Comparison of ENCODE assay signal across 8 cellular contexts in the genomic region with DNA sequence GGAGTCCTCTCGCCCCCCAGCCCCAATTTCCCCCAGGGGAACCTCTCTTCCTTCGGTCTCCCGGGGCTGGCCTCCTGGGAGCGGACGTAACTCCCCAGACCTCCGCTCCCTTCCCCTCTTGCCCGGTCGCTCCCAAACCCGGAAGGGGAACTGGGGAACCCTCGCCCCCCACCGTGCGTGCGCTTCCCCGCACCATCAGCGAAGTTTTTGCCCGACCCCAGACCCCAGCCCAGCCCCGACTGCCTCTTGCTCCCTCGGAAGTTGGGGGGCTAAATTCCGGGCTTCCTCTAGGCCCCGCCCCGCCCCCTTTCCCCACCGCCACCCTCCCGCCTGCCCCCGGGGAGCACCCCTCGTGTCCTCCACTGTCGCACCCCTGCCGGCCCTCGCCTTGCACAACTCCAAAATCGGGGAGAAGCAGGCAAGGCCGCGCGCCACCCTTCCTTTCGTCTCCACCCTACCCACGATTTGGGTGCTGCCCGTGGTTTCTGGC. TPM values are rescaled to one million over a fixed set of nuclear protein-coding genes. Genes with fewer than 3 reads are reported as not detected.
DNase-seq lines count a peak whose midpoint lies in the region; ATAC-seq and TF ChIP-seq lines count a peak whose summit lies in the region.

No MANE protein-coding gene starts in this region.

- peaks cover 18% of the 10 kb centered on the region for H3K4me1 Mint-ChIP-seq in activated CD8-positive, alpha-beta memory T cell treated with anti-CD3 and anti-CD28 coated beads, Interleukin-2, amount 10 ng/mL, durations not matched to agents 7 days and 5 days
- peaks cover 17% of the 10 kb centered on the region for H3K4me1 Mint-ChIP-seq in nephron progenitor cell

- CTCF ChIA-PET in activated CD8-positive, alpha-beta memory T cell treated with anti-CD3 and anti-CD28 coated beads, Interleukin-2, amount 10 ng/mL, durations not matched to agents 7 days and 5 days (lab: Charles Lee) = interaction anchor here (1.0 to 11.5 kb wide), 4 partner anchors 18 to 69 kb away, joined by 3 to 91 read pairs (median 4); a partner anchor contains a TSS

- peak overlapping the region; percentile 93 for H3K4me3 Mint-ChIP-seq in activated CD8-positive, alpha-beta memory T cell treated with anti-CD3 and anti-CD28 coated beads, Interleukin-2, amount 10 ng/mL, durations not matched to agents 7 days and 5 days
- peak overlapping the region; percentile 92 for H3K4me3 Mint-ChIP-seq in nephron progenitor cell

- TF ChIP-seq CTCF in esophagus squamous epithelium (IDR thresholded peaks at IDR 0.05) = no peak
- TF ChIP-seq CTCF in nephron progenitor cell (IDR thresholded peaks at IDR 0.05) = no peak

- H3K27ac ChIP-seq in esophagus squamous epithelium = peak overlapping the region; percentile 96 to 100 (median 99)

- intact Hi-C loops in esophagus squamous epithelium (cut with DNase I) = no loop called here

- peak; percentile 55 for DNase-seq in NCI-H146 (lab: John Stamatoyannopoulos, UW)
- no peak for DNase-seq in NCI-H146 treated with DMSO at 0.1 percent for 48 hours (lab: John Stamatoyannopoulos, UW; ENCODE audit: unreplicated experiment)
- peak; percentile 51 for DNase-seq in KBM-7
- peak; percentile 67 for DNase-seq in activated CD8-positive, alpha-beta memory T cell treated with anti-CD3 and anti-CD28 coated beads, Interleukin-2, amount 10 ng/mL, durations not matched to agents 7 days and 5 days
- DNase-seq in esophagus squamous epithelium (lab: John Stamatoyannopoulos, UW) = no peak
- peak; percentile 46 for DNase-seq in nephron progenitor cell
- no peak for DNase-seq in HuH-7.5 (ENCODE audit: low spot score)

- peaks cover 20 to 29% (median 26%) of the 10 kb centered on the region in 3 donors for H3K36me3 ChIP-seq in esophagus squamous epithelium

- in situ Hi-C loops in KBM-7 (cut with MboI; ENCODE audit: low pct_unique_long_range_greater_than_20kb, low sequenced_read_pairs) = no loop called here

- H3K9me3 ChIP-seq in esophagus squamous epithelium = no peaks in the 10 kb centered on the region

- peak overlapping the region; percentile 89 for H3K27ac Mint-ChIP-seq in activated CD8-positive, alpha-beta memory T cell treated with anti-CD3 and anti-CD28 coated beads, Interleukin-2, amount 10 ng/mL, durations not matched to agents 7 days and 5 days
- peak overlapping the region; percentile 59 for H3K27ac Mint-ChIP-seq in nephron progenitor cell

- no peaks in the 10 kb centered on the region for H3K9me3 Mint-ChIP-seq in activated CD8-positive, alpha-beta memory T cell treated with anti-CD3 and anti-CD28 coated beads, Interleukin-2, amount 10 ng/mL, durations not matched to agents 7 days and 5 days (ENCODE audit: low read depth)
- no peaks in the 10 kb centered on the region for H3K9me3 Mint-ChIP-seq in nephron progenitor cell

- H3K27me3 Mint-ChIP-seq in activated CD8-positive, alpha-beta memory T cell treated with anti-CD3 and anti-CD28 coated beads, Interleukin-2, amount 10 ng/mL, durations not matched to agents 7 days and 5 days = peaks cover 2% of the 10 kb centered on the region
- peaks cover 42% of the 10 kb centered on the region for H3K27me3 Mint-ChIP-seq in nephron progenitor cell (ENCODE audit: low read depth, poor library complexity)

- H3K36me3 Mint-ChIP-seq in activated CD8-positive, alpha-beta memory T cell treated with anti-CD3 and anti-CD28 coated beads, Interleukin-2, amount 10 ng/mL, durations not matched to agents 7 days and 5 days = peaks cover 18% of the 10 kb centered on the region
- peaks cover 8% of the 10 kb centered on the region for H3K36me3 Mint-ChIP-seq in nephron progenitor cell (ENCODE audit: low read depth)

- WGBS in esophagus squamous epithelium, 2 donors = 0% methylated on average over 2 to 15 of the region's 35 CpGs

- H3K27me3 ChIP-seq in esophagus squamous epithelium = no peaks in the 10 kb centered on the region

- peak in 1 of 4 donors; percentile 3 for TF ChIP-seq POLR2A in esophagus squamous epithelium (IDR thresholded peaks at IDR 0.05)

- H3K4me3 ChIP-seq in esophagus squamous epithelium = peak overlapping the region; percentile 70 to 99 (median 98)

- peak; percentile 0 for ATAC-seq in activated CD8-positive, alpha-beta memory T cell treated with anti-CD3 and anti-CD28 coated beads, Interleukin-2, amount 10 ng/mL, durations not matched to agents 7 days and 5 days
- ATAC-seq in GM18858 (IDR thresholded peaks at IDR 0.05; ENCODE audit: unreplicated experiment) = no peak

- peaks cover 9 to 45% (median 12%) of the 10 kb centered on the region in 3 donors for H3K4me1 ChIP-seq in esophagus squamous epithelium

RNA-seq across cellular contexts. Expression of a gene that starts 0.4 kb away (rescaled TPM):
- total RNA-seq in activated CD8-positive, alpha-beta memory T cell treated with anti-CD3 and anti-CD28 coated beads, Interleukin-2, amount 10 ng/mL, durations not matched to agents 7 days and 5 days = 100 to 1,000 TPM; 243 to 271 TPM
- total RNA-seq in esophagus squamous epithelium = 100 to 1,000 TPM; 186 to 306 (median 226) TPM

RNA-seq across cellular contexts. Expression of a gene that starts 17.7 kb away (rescaled TPM):
- not detected for total RNA-seq in activated CD8-positive, alpha-beta memory T cell treated with anti-CD3 and anti-CD28 coated beads, Interleukin-2, amount 10 ng/mL, durations not matched to agents 7 days and 5 days
- not detected for total RNA-seq in esophagus squamous epithelium

RNA-seq across cellular contexts. Expression of a gene that starts 20.1 kb away (rescaled TPM):
- total RNA-seq in activated CD8-positive, alpha-beta memory T cell treated with anti-CD3 and anti-CD28 coated beads, Interleukin-2, amount 10 ng/mL, durations not matched to agents 7 days and 5 days = 10 to 100 TPM; 47.1 to 53.4 TPM
- 10 to 100 TPM in 3 of 4 donors, 1 to 10 TPM in 1; 8.0 to 24.2 (median 13.8) TPM for total RNA-seq in esophagus squamous epithelium

RNA-seq across cellular contexts. Expression of a gene that starts 31.9 kb away (rescaled TPM):
- total RNA-seq in activated CD8-positive, alpha-beta memory T cell treated with anti-CD3 and anti-CD28 coated beads, Interleukin-2, amount 10 ng/mL, durations not matched to agents 7 days and 5 days = 10 to 100 TPM; 43.6 to 53.4 TPM
- 10 to 100 TPM; 28.0 to 36.7 (median 30.0) TPM for total RNA-seq in esophagus squamous epithelium

RNA-seq across cellular contexts. Expression of a gene that starts 32.6 kb away (rescaled TPM):
- 10 to 100 TPM; 11.1 to 18.6 TPM for total RNA-seq in activated CD8-positive, alpha-beta memory T cell treated with anti-CD3 and anti-CD28 coated beads, Interleukin-2, amount 10 ng/mL, durations not matched to agents 7 days and 5 days
- 1 to 10 TPM in 1 of 4 donors, under 1 TPM in 3; 0.38 to 1.1 (median 0.84) TPM for total RNA-seq in esophagus squamous epithelium

Comparison
In these comparisons a context has a peak if more than half of its experiments do, and no peak if none do; other contexts are left out.
1. DNase-seq: peak in NCI-H146 (single experiment), KBM-7 (single experiment), activated CD8-positive, alpha-beta memory T cell treated with anti-CD3 and anti-CD28 coated beads, Interleukin-2, amount 10 ng/mL, durations not matched to agents 7 days and 5 days (single experiment) and nephron progenitor cell (single experiment); none in NCI-H146 treated with DMSO at 0.1 percent for 48 hours (single experiment), esophagus squamous epithelium (single experiment) and HuH-7.5 (single experiment).